In genomic region chr15:68666812-68667450, GRCh38 we compare ENCODE assay signal across 17 cellular contexts.
"Had no signal": no experiment of that assay in that cellular context is flagged by ENCODE, and none has a peak within 500 bp of the region (broad histone marks: within the 10 kb centered on the region; RNA-seq: fewer than 3 reads in every experiment).

No MANE protein-coding gene starts in this region.

- H3K36me3 Mint-ChIP-seq: activated naive CD4-positive, alpha-beta T cell treated with anti-CD3 and anti-CD28 coated beads, Interleukin-2, amount 50 U/mL, for 72 hours; stimulated activated effector memory CD8-positive, alpha-beta T cell treated with anti-CD3 and anti-CD28 coated beads, Interleukin-12 subunit alpha, Interleukin-12 subunit beta, amount 100 ng/mL, for 72 hours had no signal

- H3K27ac Mint-ChIP-seq: activated naive CD4-positive, alpha-beta T cell treated with anti-CD3 and anti-CD28 coated beads, Interleukin-2, amount 50 U/mL, for 72 hours; activated T-helper 2 cell treated with anti-CD3 and anti-CD28 coated beads, Interferon-gamma antibody, Interleukin-2, Interleukin-4, amounts not matched to agents 10 μg/mL and 5 μg/mL and 100 μg/mL, durations not matched to agents 14 hours and 24 hours and 36 hours; memory B cell; nephron progenitor cell; stimulated activated effector memory CD8-positive, alpha-beta T cell treated with anti-CD3 and anti-CD28 coated beads, Interleukin-12 subunit alpha, Interleukin-12 subunit beta, amount 100 ng/mL, for 72 hours; T-helper 1 cell treated with Interleukin-12 subunit alpha and Interleukin-12 subunit beta and Interleukin-4 antibody, amounts not matched to agents 30 μg/mL and 1 μg/mL, for 36 hours had no signal

- H3K4me3 ChIP-seq: heart left ventricle, left lung, ovary, skin epidermis, transverse colon had no signal

- H3K4me1 Mint-ChIP-seq: stimulated activated effector memory CD8-positive, alpha-beta T cell treated with anti-CD3 and anti-CD28 coated beads, Interleukin-12 subunit alpha, Interleukin-12 subunit beta, amount 100 ng/mL, for 72 hours had no signal

- H3K9me3 Mint-ChIP-seq: activated naive CD4-positive, alpha-beta T cell treated with anti-CD3 and anti-CD28 coated beads, Interleukin-2, amount 50 U/mL, for 72 hours; activated T-helper 2 cell treated with anti-CD3 and anti-CD28 coated beads, Interferon-gamma antibody, Interleukin-2, Interleukin-4, amounts not matched to agents 10 μg/mL and 5 μg/mL and 100 μg/mL, durations not matched to agents 14 hours and 24 hours and 36 hours; memory B cell; stimulated activated effector memory CD8-positive, alpha-beta T cell treated with anti-CD3 and anti-CD28 coated beads, Interleukin-12 subunit alpha, Interleukin-12 subunit beta, amount 100 ng/mL, for 72 hours; T-helper 1 cell treated with Interleukin-12 subunit alpha and Interleukin-12 subunit beta and Interleukin-4 antibody, amounts not matched to agents 30 μg/mL and 1 μg/mL, for 36 hours had no signal

- H3K4me3 Mint-ChIP-seq: memory B cell; nephron progenitor cell; stimulated activated effector memory CD8-positive, alpha-beta T cell treated with anti-CD3 and anti-CD28 coated beads, Interleukin-12 subunit alpha, Interleukin-12 subunit beta, amount 100 ng/mL, for 72 hours; T-helper 1 cell treated with Interleukin-12 subunit alpha and Interleukin-12 subunit beta and Interleukin-4 antibody, amounts not matched to agents 30 μg/mL and 1 μg/mL, for 36 hours had no signal

- H3K4me1 ChIP-seq: foreskin keratinocyte, left lung, transverse colon had no signal

- H3K9me3 ChIP-seq: heart left ventricle, left lung, ovary, transverse colon had no signal

- H3K27me3 ChIP-seq: brain microvascular endothelial cell, foreskin keratinocyte, heart left ventricle, left lung, ovary had no signal

- H3K36me3 ChIP-seq: brain microvascular endothelial cell, heart left ventricle, left lung, ovary, transverse colon had no signal

- DNase-seq: activated CD4-positive, alpha-beta T cell treated with anti-CD3 and anti-CD28 coated beads for 48 hours; activated T-cell treated with anti-CD3 and anti-CD28 coated beads for 4 hours; amygdala; brain microvascular endothelial cell; foreskin keratinocyte; heart left ventricle; islet precursor cell; left lung; nephron progenitor cell; transverse colon had no signal

- H3K27ac ChIP-seq: brain microvascular endothelial cell, foreskin keratinocyte, heart left ventricle, left lung, ovary, skin epidermis, transverse colon had no signal
